In the genomic region with DNA sequence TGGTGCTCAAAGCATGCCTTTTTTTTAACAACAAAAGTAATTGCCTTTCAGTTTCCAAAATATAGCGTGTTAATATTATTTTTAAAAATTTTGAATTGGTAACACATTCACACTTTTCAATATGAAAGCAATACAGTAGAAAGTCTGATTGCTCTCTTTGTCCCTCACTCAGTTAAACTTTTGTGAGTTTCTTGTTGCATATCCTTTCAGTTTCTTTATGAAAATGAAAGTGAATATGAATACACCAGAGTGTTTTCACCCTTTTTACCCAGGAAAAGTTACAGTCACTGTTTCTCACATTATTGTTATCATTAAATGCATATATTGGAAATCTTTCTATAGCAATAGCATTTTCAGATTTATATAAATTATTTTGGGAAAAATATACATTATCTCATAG, we compare ENCODE assay signal across 11 cellular contexts.
DNase-seq lines count a peak whose midpoint lies in the region; ATAC-seq and FAIRE-seq lines count a peak whose summit lies in the region.
"Had no signal": no experiment of that assay in that cellular context is flagged by ENCODE, and none has a peak within 500 bp of the region (broad histone marks: within the 10 kb centered on the region; RNA-seq: fewer than 3 reads in every experiment).

No MANE protein-coding gene starts in this region.

- H3K27me3 ChIP-seq in HAP-1 (ENCODE audit: low read depth) = no peaks in the 10 kb centered on the region; the same call in 1 of the 2 replicates
- H3K27me3 ChIP-seq: tibial nerve had no signal

- ATAC-seq in GM18498 (IDR thresholded peaks at IDR 0.05; ENCODE audit: unreplicated experiment) (peak; percentile 98), GM19397 (IDR thresholded peaks at IDR 0.05; ENCODE audit: unreplicated experiment) (peak; percentile 87), HG02884 (IDR thresholded peaks at IDR 0.05; ENCODE audit: unreplicated experiment) (peak; percentile 97)
- ATAC-seq: Panc1 had no signal

- H3K36me3 ChIP-seq in HAP-1 (replicated peaks) = no peaks in the 10 kb centered on the region
- H3K36me3 ChIP-seq: tibial nerve had no signal

- no peaks in the 10 kb centered on the region for H3K4me1 ChIP-seq in HAP-1

- peak; percentile 11 for DNase-seq in HTR-8/SVneo (ENCODE audit: insufficient read length, low spot score)
- DNase-seq in HAP-1 (ENCODE audit: low spot score in 2 of 2) = no peak
- no peak for DNase-seq in UCSD-AML1 (lab: John Stamatoyannopoulos, UW; ENCODE audit: unreplicated experiment)
- DNase-seq in HPDE6-E6E7 (ENCODE audit: extremely low spot score) = no peak
- no peak for DNase-seq in mesenteric fat pad (ENCODE audit: low spot score)
- DNase-seq: NCI-H1048 had no signal

- in situ Hi-C loops in HAP-1 (cut with MboI; ENCODE audit: low sequenced_read_pairs) = no loop called here

- FAIRE-seq in HTR-8/SVneo (lab: Jason Lieb, UNC) = no peak

- no peaks in the 10 kb centered on the region for H3K9me3 ChIP-seq in HAP-1
- H3K9me3 ChIP-seq: tibial nerve had no signal

- H3K4me3 ChIP-seq in HAP-1 = no peak overlapping the region
- H3K4me3 ChIP-seq: tibial nerve had no signal
